9 cellular contexts compared by ENCODE assay signal in the genomic region with DNA sequence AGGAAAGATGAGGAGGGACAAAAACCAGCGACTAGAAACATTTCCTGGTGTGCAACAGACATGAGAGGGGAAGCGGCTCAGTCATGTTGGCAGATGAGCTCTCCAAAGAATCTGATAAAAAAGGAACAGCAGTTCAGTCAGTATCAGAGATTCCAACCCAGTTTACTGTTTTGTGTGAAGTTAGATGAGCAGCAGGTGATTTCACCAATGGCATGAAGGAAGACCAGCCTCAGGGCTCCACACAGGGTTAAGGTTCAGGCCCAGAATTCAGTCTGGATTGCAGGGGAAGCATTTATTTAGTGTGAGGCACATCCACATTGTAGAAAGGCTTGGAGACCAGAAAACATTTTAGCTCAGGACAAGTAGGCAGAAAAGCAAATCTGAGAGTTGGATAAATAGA.
"Had no signal": no experiment of that assay in that cellular context is flagged by ENCODE, and none has a peak within 500 bp of the region (broad histone marks: within the 10 kb centered on the region; RNA-seq: fewer than 3 reads in every experiment).

No MANE protein-coding gene starts in this region.

- H3K4me3 ChIP-seq: HAP-1 had no signal

- H3K27me3 Mint-ChIP-seq: IgD-negative memory B cell had no signal

- H3K27ac ChIP-seq: HL-60 had no signal

- DNase-seq: GOT3, H7, HFFc6, KBM-7 had no signal

- ATAC-seq: HCT116, HepG2 had no signal

- H3K4me1 Mint-ChIP-seq: IgD-negative memory B cell had no signal

- H3K27ac Mint-ChIP-seq: HFFc6, IgD-negative memory B cell had no signal

- H3K36me3 Mint-ChIP-seq: IgD-negative memory B cell had no signal

- H3K4me1 ChIP-seq: HAP-1 had no signal

- H3K4me3 Mint-ChIP-seq: HFFc6, IgD-negative memory B cell had no signal

- FAIRE-seq: HepG2 had no signal

- H3K9me3 ChIP-seq: HAP-1 had no signal

- H3K36me3 ChIP-seq: HAP-1 had no signal
